In genomic region chr2:114056294-114057143, GRCh38 we compare ENCODE assay signal across 24 cellular contexts.
DNase-seq lines count a peak whose midpoint lies in the region; ATAC-seq, FAIRE-seq and TF ChIP-seq lines count a peak whose summit lies in the region.
"Had no signal": no experiment of that assay in that cellular context is flagged by ENCODE, and none has a peak within 500 bp of the region (broad histone marks: within the 10 kb centered on the region; RNA-seq: fewer than 3 reads in every experiment).

No MANE protein-coding gene starts in this region.

- POLR2A ChIA-PET in GM12878 (lab: Charles Lee) (no interaction called here), HEK293T (lab: Yijun Ruan, JAX) (no interaction called here)

- no peak overlapping the region for H3K4me3 Mint-ChIP-seq in activated CD4-positive, alpha-beta T cell treated with anti-CD3 and anti-CD28 coated beads, Interleukin-2, amount 10 ng/mL, durations not matched to agents 24 days and 14 days
- H3K4me3 Mint-ChIP-seq: activated naive CD8-positive, alpha-beta T cell treated with anti-CD3 and anti-CD28 coated beads, Interleukin-2, amount 50 U/mL, for 24 hours; CD8-positive, alpha-beta T cell; dendritic cell treated with granulocyte-macrophage colony-stimulating factor and Interleukin-4, amounts not matched to agents 40 ng/mL and 50 ng/mL, for 4 days; GM23338 had no signal

- RAD21 ChIA-PET in GM12878 (lab: Charles Lee; ENCODE audit: unreplicated experiment): no interaction called here

- no peak for FAIRE-seq in GM12878 (lab: Jason Lieb, UNC)
- FAIRE-seq: GM19239 had no signal

- no peak for TF ChIP-seq POLR2A in GM12878 (IDR thresholded peaks at IDR 0.05; ENCODE audit: low read depth, low read length)

- no peak overlapping the region for H3K9ac ChIP-seq in GM12878 (ENCODE audit: control insufficient read depth, insufficient read depth, low read length)
- H3K9ac ChIP-seq: KMS-11 had no signal

- TF ChIP-seq EP300 in GM12878 (IDR thresholded peaks at IDR 0.05; ENCODE audit: borderline replicate concordance in 1 of 2, control insufficient read depth in 1 of 2, low read depth in 2 of 2, low read length in 2 of 2): no peak

- no peaks in the 10 kb centered on the region for H3K27me3 ChIP-seq in GM12878 (replicated peaks in 1 of 2; ENCODE audit: control insufficient read depth in 2 of 2, insufficient read depth in 2 of 2, low read length in 1 of 2)
- H3K27me3 ChIP-seq: vagina had no signal

- H3K4me1 ChIP-seq in GM12878 (ENCODE audit: control insufficient read depth, insufficient read depth, low read length): no peaks in the 10 kb centered on the region
- H3K4me1 ChIP-seq: breast epithelium, vagina had no signal

- no peak overlapping the region for H3K4me3 ChIP-seq in GM12878
- H3K4me3 ChIP-seq: breast epithelium, GM23338, vagina had no signal

- no peak overlapping the region for H3K27ac Mint-ChIP-seq in activated CD4-positive, alpha-beta T cell treated with anti-CD3 and anti-CD28 coated beads, Interleukin-2, amount 10 ng/mL, durations not matched to agents 24 days and 14 days
- H3K27ac Mint-ChIP-seq: activated naive CD8-positive, alpha-beta T cell treated with anti-CD3 and anti-CD28 coated beads, Interleukin-2, amount 50 U/mL, for 24 hours; CD8-positive, alpha-beta T cell; dendritic cell treated with granulocyte-macrophage colony-stimulating factor and Interleukin-4, amounts not matched to agents 40 ng/mL and 50 ng/mL, for 4 days; GM23338 had no signal

- 3% methylated on average over 6 of the region's 6 CpGs for WGBS in GM12878 (ENCODE audit: insufficient coverage, insufficient replicate concordance, low lambda C conversion rate, missing lambda C conversion rate)

- BruUV-seq in GM12878 (replicated peaks; lab: Mats Ljungman, UMichigan): no TSS peak

- peaks cover 5% of the 10 kb centered on the region for H3K27me3 Mint-ChIP-seq in activated CD4-positive, alpha-beta T cell treated with anti-CD3 and anti-CD28 coated beads, Interleukin-2, amount 10 ng/mL, durations not matched to agents 24 days and 14 days

- H3K36me3 Mint-ChIP-seq in activated CD4-positive, alpha-beta T cell treated with anti-CD3 and anti-CD28 coated beads, Interleukin-2, amount 10 ng/mL, durations not matched to agents 24 days and 14 days (ENCODE audit: low read depth): no peaks in the 10 kb centered on the region
- H3K36me3 Mint-ChIP-seq: CD8-positive, alpha-beta T cell had no signal

- ATAC-seq in GM18519 (IDR thresholded peaks at IDR 0.05; ENCODE audit: low FRiP score, unreplicated experiment) (peak; percentile 66), GM21390 (IDR thresholded peaks at IDR 0.05; ENCODE audit: unreplicated experiment) (peak; percentile 64), HG02884 (IDR thresholded peaks at IDR 0.05; ENCODE audit: unreplicated experiment) (peak; percentile 87), GM12878 (peak; percentile 82)
- ATAC-seq: activated naive CD8-positive, alpha-beta T cell treated with anti-CD3 and anti-CD28 coated beads, Interleukin-2, amount 50 U/mL, for 24 hours; CD8-positive, alpha-beta T cell; GM23338 had no signal

- CTCF ChIA-PET in GM12878 (lab: Yijun Ruan, JAX) (no interaction called here), HEK293T (lab: Yijun Ruan, JAX) (no interaction called here)

- SMC1A ChIA-PET in GM12878 (lab: Charles Lee; ENCODE audit: uncharacterized antibody, unreplicated experiment): interaction anchor here (1.4 kb wide), 1 partner anchor 9 kb away, joined by 3 read pairs; no protein-coding TSS in a partner anchor

- H3K36me3 ChIP-seq in GM12878 (ENCODE audit: control insufficient read depth in 2 of 2, insufficient read depth in 2 of 2, low read length in 1 of 2): no peaks in the 10 kb centered on the region
- H3K36me3 ChIP-seq: breast epithelium, vagina, WERI-Rb-1 had no signal

- no peaks in the 10 kb centered on the region for H3K4me1 Mint-ChIP-seq in activated CD4-positive, alpha-beta T cell treated with anti-CD3 and anti-CD28 coated beads, Interleukin-2, amount 10 ng/mL, durations not matched to agents 24 days and 14 days
- H3K4me1 Mint-ChIP-seq: activated naive CD8-positive, alpha-beta T cell treated with anti-CD3 and anti-CD28 coated beads, Interleukin-2, amount 50 U/mL, for 24 hours; GM23338 had no signal

- no peaks in the 10 kb centered on the region for H3K79me2 ChIP-seq in GM12878 (ENCODE audit: control insufficient read depth, insufficient read depth, low read length)

- peak overlapping the region; percentile 35; the same call in 1 of the 2 replicates for H3K4me2 ChIP-seq in GM12878 (ENCODE audit: control insufficient read depth, insufficient read depth)
- H3K4me2 ChIP-seq: GM23338, KMS-11 had no signal

- no peaks in the 10 kb centered on the region for H4K20me1 ChIP-seq in GM12878 (ENCODE audit: control insufficient read depth, insufficient read depth)

- DNase-seq in GM12878 (ENCODE audit: low read depth, low spot score): peak; percentile 9
- DNase-seq in stimulated activated CD4-positive, alpha-beta T cell treated with anti-CD3 and anti-CD28 coated beads, Interleukin-4, amount 100 ng/mL, for 4 hours: no peak
- DNase-seq in HEK293T (ENCODE audit: extremely low spot score): no peak
- DNase-seq in activated CD4-positive, alpha-beta T cell treated with anti-CD3 and anti-CD28 coated beads, Interleukin-2, amount 10 ng/mL, durations not matched to agents 24 days and 14 days: no peak
- no peak for DNase-seq in DMS114 treated with DMSO at 0.1 percent for 48 hours (lab: John Stamatoyannopoulos, UW; ENCODE audit: unreplicated experiment)
- DNase-seq: activated naive CD8-positive, alpha-beta T cell treated with anti-CD3 and anti-CD28 coated beads, Interleukin-2, amount 50 U/mL, for 24 hours; CD8-positive, alpha-beta T cell; erythroblast; NCI-H1048; NCI-H2081; NCI-H510A; nucleus accumbens; stimulated activated CD4-positive, alpha-beta T cell treated with anti-CD3 and anti-CD28 coated beads, Interleukin-2, amount 100 ng/mL, for 24 hours; substantia nigra; WERI-Rb-1 had no signal

- no peak for TF ChIP-seq CTCF in GM12878 (IDR thresholded peaks at IDR 0.05 in 2 of 3, conservative IDR thresholded peaks at IDR 0.05 in 1 of 3; ENCODE audit: control insufficient read depth in 2 of 3, extremely low read depth in 1 of 3, insufficient read depth in 1 of 3, low read depth in 3 of 3, low read length in 3 of 3)

- 0 out of 2 replicates have a peak, but pooled peaks have one; percentile 13 for TF ChIP-seq RAD21 in GM12878 (IDR thresholded peaks at IDR 0.05; ENCODE audit: insufficient read depth, low read depth, low read length)

- H2AFZ ChIP-seq in GM12878 (ENCODE audit: control insufficient read depth, low read depth, low read length): no peak overlapping the region; the same call in 1 of the 2 replicates
- H2AFZ ChIP-seq: GM23338 had no signal

- intact Hi-C loops in GM12878 (cut with micrococcal nuclease; ENCODE audit: unreplicated experiment): no loop called here
- intact Hi-C loops in activated CD4-positive, alpha-beta T cell treated with anti-CD3 and anti-CD28 coated beads, Interleukin-2, amount 10 ng/mL, durations not matched to agents 24 days and 14 days (cut with micrococcal nuclease): no loop called here

- H3K27ac ChIP-seq in GM12878 (ENCODE audit: control insufficient read depth, insufficient read depth): no peak overlapping the region
- H3K27ac ChIP-seq: breast epithelium, KMS-11, vagina, WERI-Rb-1 had no signal

- in situ Hi-C loops in GM12878 (cut with MboI): no loop called here

- H3K9me3 ChIP-seq in GM12878 (replicated peaks; ENCODE audit: control insufficient read depth, insufficient read depth, low read length): no peaks in the 10 kb centered on the region; the same call in 2 of the 3 replicates
- H3K9me3 ChIP-seq: breast epithelium, vagina had no signal

- H3K9me3 Mint-ChIP-seq in activated CD4-positive, alpha-beta T cell treated with anti-CD3 and anti-CD28 coated beads, Interleukin-2, amount 10 ng/mL, durations not matched to agents 24 days and 14 days: no peaks in the 10 kb centered on the region
- H3K9me3 Mint-ChIP-seq: activated naive CD8-positive, alpha-beta T cell treated with anti-CD3 and anti-CD28 coated beads, Interleukin-2, amount 50 U/mL, for 24 hours; CD8-positive, alpha-beta T cell had no signal

TF ChIP-seq in GM12878, 131 proteins besides CTCF, POLR2A, EP300 and RAD21 (continues in another document):
- TF ChIP-seq HSF1 (IDR thresholded peaks at IDR 0.05; ENCODE audit: low read depth, low read length) (no peak), CHD1 (IDR thresholded peaks at IDR 0.05; ENCODE audit: low read depth, low read length) (no peak), FOXK2 (IDR thresholded peaks at IDR 0.05) (no peak)

TF ChIP-seq in HEK293T, 16 proteins besides CTCF, POLR2A, EP300 and RAD21:
- TF ChIP-seq PKNOX1 (IDR thresholded peaks at IDR 0.05) (no peak), FOXA1 (IDR thresholded peaks at IDR 0.05) (no peak), LEF1 (IDR thresholded peaks at IDR 0.05; ENCODE audit: borderline replicate concordance) (no peak), HDGF (IDR thresholded peaks at IDR 0.05; ENCODE audit: borderline replicate concordance) (no peak), FOXK2 (IDR thresholded peaks at IDR 0.05) (no peak), SP1 (IDR thresholded peaks at IDR 0.05) (no peak), L3MBTL2 (conservative IDR thresholded peaks at IDR 0.05) (no peak), TARDBP (IDR thresholded peaks at IDR 0.05) (no peak), ELF4 (IDR thresholded peaks at IDR 0.05) (no peak)
